Comparison of ENCODE assay signal across 33 cellular contexts in the genomic region with DNA sequence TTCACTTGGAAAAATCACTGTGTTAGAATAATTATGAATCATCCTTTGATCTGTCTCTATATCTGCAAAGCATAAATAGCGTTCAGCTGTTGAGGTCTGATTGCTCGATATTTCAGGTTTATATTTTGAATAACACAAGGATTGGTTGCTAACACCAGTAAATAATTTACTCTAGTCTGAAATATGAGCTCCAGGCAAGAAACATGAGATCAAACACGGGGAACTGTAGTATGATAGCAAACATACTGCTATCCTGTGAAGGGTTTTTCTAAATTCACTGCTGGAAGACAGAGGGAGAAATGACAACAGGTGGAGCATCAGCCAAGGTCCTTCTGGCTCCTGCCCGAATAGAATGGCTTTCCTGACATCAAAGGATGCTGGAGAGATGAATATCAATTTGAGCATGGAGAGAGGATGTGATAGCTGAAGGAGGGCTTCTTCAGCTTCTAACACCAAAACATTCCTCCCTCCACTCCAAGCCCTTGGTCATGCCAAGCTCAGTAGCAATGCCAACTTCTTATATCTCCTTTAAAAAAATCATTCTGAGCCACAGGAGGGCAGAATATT.
DNase-seq lines count a peak whose midpoint lies in the region; ATAC-seq, FAIRE-seq and TF ChIP-seq lines count a peak whose summit lies in the region.
"Had no signal": no experiment of that assay in that cellular context is flagged by ENCODE, and none has a peak within 500 bp of the region (broad histone marks: within the 10 kb centered on the region; RNA-seq: fewer than 3 reads in every experiment).

No MANE protein-coding gene starts in this region.

- peaks cover 40% of the 10 kb centered on the region; the same call in 1 of the 2 replicates for H3K36me3 ChIP-seq in GM23338 (ENCODE audit: insufficient read depth)
- H3K36me3 ChIP-seq: BE2C, heart left ventricle, Peyer's patch, tibial nerve had no signal

- peaks cover 7% of the 10 kb centered on the region for H3K27me3 Mint-ChIP-seq in GM23338 (ENCODE audit: insufficient read depth, low read depth, poor library complexity)
- H3K27me3 Mint-ChIP-seq: activated CD4-positive, alpha-beta T cell treated with anti-CD3 and anti-CD28 coated beads, Interleukin-2, amount 10 ng/mL, durations not matched to agents 24 days and 14 days; natural killer cell treated with Interleukin-12 subunit alpha and Interleukin-12 subunit beta and Interleukin-15 and Interleukin-18, amount 100 ng/mL, for 72 hours had no signal

- H3K4me1 Mint-ChIP-seq in GM23338, result peaks cover 29% of the 10 kb centered on the region
- H3K4me1 Mint-ChIP-seq: activated CD4-positive, alpha-beta T cell treated with anti-CD3 and anti-CD28 coated beads, Interleukin-2, amount 10 ng/mL, durations not matched to agents 24 days and 14 days; immature natural killer cell had no signal

- ATAC-seq in GM23338 (peak; percentile 28; the same call in 2 of the 3 replicates), GM21528 (IDR thresholded peaks at IDR 0.05; ENCODE audit: low FRiP score, unreplicated experiment) (no peak), HG03439 (IDR thresholded peaks at IDR 0.05; ENCODE audit: unreplicated experiment) (no peak)
- ATAC-seq: HCT116; heart left ventricle; HepG2; natural killer cell treated with Interleukin-12 subunit alpha and Interleukin-12 subunit beta and Interleukin-15 and Interleukin-18, amount 100 ng/mL, for 72 hours had no signal

- no peak overlapping the region for H2AFZ ChIP-seq in GM23338

- no peak overlapping the region for H3K4me3 Mint-ChIP-seq in GM23338
- H3K4me3 Mint-ChIP-seq: activated CD4-positive, alpha-beta T cell treated with anti-CD3 and anti-CD28 coated beads, Interleukin-2, amount 10 ng/mL, durations not matched to agents 24 days and 14 days; immature natural killer cell; natural killer cell treated with Interleukin-12 subunit alpha and Interleukin-12 subunit beta and Interleukin-15 and Interleukin-18, amount 100 ng/mL, for 72 hours had no signal

- no peaks in the 10 kb centered on the region for H4K20me1 ChIP-seq in GM23338 (replicated peaks; ENCODE audit: insufficient read depth)

- no peaks in the 10 kb centered on the region for H3K9me2 ChIP-seq in GM23338 (ENCODE audit: insufficient read depth)

- H3K4me3 ChIP-seq in GM23338, result peak overlapping the region; percentile 40
- H3K4me3 ChIP-seq: coronary artery, heart left ventricle, Peyer's patch, tibial nerve had no signal

- TF ChIP-seq CTCF in GM23338 (conservative IDR thresholded peaks at IDR 0.05; ENCODE audit: low read depth in 2 of 2) (no peak), D721Med (IDR thresholded peaks at IDR 0.05; ENCODE audit: insufficient read depth, missing control alignments) (no peak)

- H3K4me2 ChIP-seq in GM23338, result peak overlapping the region; percentile 73

- H3F3A ChIP-seq in GM23338 (replicated peaks; ENCODE audit: low read depth), result peaks cover 21% of the 10 kb centered on the region

- FAIRE-seq in D721Med (lab: Jason Lieb, UNC), result no peak
- FAIRE-seq: astrocyte, HepG2, small intestine had no signal

- H3K4me1 ChIP-seq in GM23338 (ENCODE audit: insufficient read depth), result peaks cover 16% of the 10 kb centered on the region
- H3K4me1 ChIP-seq: BE2C, heart left ventricle, Peyer's patch, tibial nerve had no signal

- H3K27me3 ChIP-seq in GM23338 (ENCODE audit: insufficient read depth), result no peaks in the 10 kb centered on the region
- H3K27me3 ChIP-seq: BE2C, Peyer's patch, tibial nerve had no signal

- peaks cover 25% of the 10 kb centered on the region for H3K36me3 Mint-ChIP-seq in GM23338 (ENCODE audit: low read depth)
- H3K36me3 Mint-ChIP-seq: immature natural killer cell; natural killer cell treated with Interleukin-12 subunit alpha and Interleukin-12 subunit beta and Interleukin-15 and Interleukin-18, amount 100 ng/mL, for 72 hours had no signal

- peaks cover 26% of the 10 kb centered on the region for H3K79me2 ChIP-seq in GM23338 (replicated peaks; ENCODE audit: insufficient read depth)

- DNase-seq in GM23338 (ENCODE audit: low spot score), result peak; percentile 9
- DNase-seq in NCI-H2029 (lab: John Stamatoyannopoulos, UW), result peak; percentile 79
- peak; percentile 8 for DNase-seq in SW480 (ENCODE audit: low spot score)
- peak; percentile 44 for DNase-seq in kidney tubule cell (ENCODE audit: low spot score)
- DNase-seq in D721Med (ENCODE audit: insufficient read length, low spot score), result no peak
- no peak for DNase-seq in mesenteric fat pad (ENCODE audit: low spot score)
- DNase-seq: activated CD4-positive, alpha-beta T cell treated with anti-CD3 and anti-CD28 coated beads, Interleukin-2, amount 10 ng/mL, durations not matched to agents 24 days and 14 days; activated gamma-delta T cell treated with Interleukin-2 at 50 U/mL for 16 hours; activated T-cell treated with anti-CD3 and anti-CD28 coated beads, Interleukin-2, amount 50 U/mL, for 1 hour; BE2C; DMS53; effector memory CD4-positive, alpha-beta T cell; erythroblast; GDM1; heart left ventricle; immature natural killer cell; Kasumi-1; MV-4-11; NCI-H1694; NCI-H524; Peyer's patch; SHP77 treated with DMSO at 0.1 percent for 48 hours; small intestine; stimulated activated CD8-positive, alpha-beta memory T cell treated with anti-CD3 and anti-CD28 coated beads, Interleukin-4, amount 100 ng/mL, for 48 hours had no signal

- peak overlapping the region; percentile 96 for H3K27ac ChIP-seq in GM23338 (ENCODE audit: low read depth)
- H3K27ac ChIP-seq: coronary artery, heart left ventricle, Peyer's patch, tibial nerve, VCaP had no signal

- H3K27ac Mint-ChIP-seq in GM23338, result no peak overlapping the region
- H3K27ac Mint-ChIP-seq: activated CD4-positive, alpha-beta T cell treated with anti-CD3 and anti-CD28 coated beads, Interleukin-2, amount 10 ng/mL, durations not matched to agents 24 days and 14 days; immature natural killer cell; natural killer cell treated with Interleukin-12 subunit alpha and Interleukin-12 subunit beta and Interleukin-15 and Interleukin-18, amount 100 ng/mL, for 72 hours had no signal

- peaks cover 4% of the 10 kb centered on the region for H3K9me3 Mint-ChIP-seq in GM23338

TF ChIP-seq in GM23338, 12 proteins besides CTCF, POLR2A, EP300 and RAD21:
- TF ChIP-seq, protein P1, sequence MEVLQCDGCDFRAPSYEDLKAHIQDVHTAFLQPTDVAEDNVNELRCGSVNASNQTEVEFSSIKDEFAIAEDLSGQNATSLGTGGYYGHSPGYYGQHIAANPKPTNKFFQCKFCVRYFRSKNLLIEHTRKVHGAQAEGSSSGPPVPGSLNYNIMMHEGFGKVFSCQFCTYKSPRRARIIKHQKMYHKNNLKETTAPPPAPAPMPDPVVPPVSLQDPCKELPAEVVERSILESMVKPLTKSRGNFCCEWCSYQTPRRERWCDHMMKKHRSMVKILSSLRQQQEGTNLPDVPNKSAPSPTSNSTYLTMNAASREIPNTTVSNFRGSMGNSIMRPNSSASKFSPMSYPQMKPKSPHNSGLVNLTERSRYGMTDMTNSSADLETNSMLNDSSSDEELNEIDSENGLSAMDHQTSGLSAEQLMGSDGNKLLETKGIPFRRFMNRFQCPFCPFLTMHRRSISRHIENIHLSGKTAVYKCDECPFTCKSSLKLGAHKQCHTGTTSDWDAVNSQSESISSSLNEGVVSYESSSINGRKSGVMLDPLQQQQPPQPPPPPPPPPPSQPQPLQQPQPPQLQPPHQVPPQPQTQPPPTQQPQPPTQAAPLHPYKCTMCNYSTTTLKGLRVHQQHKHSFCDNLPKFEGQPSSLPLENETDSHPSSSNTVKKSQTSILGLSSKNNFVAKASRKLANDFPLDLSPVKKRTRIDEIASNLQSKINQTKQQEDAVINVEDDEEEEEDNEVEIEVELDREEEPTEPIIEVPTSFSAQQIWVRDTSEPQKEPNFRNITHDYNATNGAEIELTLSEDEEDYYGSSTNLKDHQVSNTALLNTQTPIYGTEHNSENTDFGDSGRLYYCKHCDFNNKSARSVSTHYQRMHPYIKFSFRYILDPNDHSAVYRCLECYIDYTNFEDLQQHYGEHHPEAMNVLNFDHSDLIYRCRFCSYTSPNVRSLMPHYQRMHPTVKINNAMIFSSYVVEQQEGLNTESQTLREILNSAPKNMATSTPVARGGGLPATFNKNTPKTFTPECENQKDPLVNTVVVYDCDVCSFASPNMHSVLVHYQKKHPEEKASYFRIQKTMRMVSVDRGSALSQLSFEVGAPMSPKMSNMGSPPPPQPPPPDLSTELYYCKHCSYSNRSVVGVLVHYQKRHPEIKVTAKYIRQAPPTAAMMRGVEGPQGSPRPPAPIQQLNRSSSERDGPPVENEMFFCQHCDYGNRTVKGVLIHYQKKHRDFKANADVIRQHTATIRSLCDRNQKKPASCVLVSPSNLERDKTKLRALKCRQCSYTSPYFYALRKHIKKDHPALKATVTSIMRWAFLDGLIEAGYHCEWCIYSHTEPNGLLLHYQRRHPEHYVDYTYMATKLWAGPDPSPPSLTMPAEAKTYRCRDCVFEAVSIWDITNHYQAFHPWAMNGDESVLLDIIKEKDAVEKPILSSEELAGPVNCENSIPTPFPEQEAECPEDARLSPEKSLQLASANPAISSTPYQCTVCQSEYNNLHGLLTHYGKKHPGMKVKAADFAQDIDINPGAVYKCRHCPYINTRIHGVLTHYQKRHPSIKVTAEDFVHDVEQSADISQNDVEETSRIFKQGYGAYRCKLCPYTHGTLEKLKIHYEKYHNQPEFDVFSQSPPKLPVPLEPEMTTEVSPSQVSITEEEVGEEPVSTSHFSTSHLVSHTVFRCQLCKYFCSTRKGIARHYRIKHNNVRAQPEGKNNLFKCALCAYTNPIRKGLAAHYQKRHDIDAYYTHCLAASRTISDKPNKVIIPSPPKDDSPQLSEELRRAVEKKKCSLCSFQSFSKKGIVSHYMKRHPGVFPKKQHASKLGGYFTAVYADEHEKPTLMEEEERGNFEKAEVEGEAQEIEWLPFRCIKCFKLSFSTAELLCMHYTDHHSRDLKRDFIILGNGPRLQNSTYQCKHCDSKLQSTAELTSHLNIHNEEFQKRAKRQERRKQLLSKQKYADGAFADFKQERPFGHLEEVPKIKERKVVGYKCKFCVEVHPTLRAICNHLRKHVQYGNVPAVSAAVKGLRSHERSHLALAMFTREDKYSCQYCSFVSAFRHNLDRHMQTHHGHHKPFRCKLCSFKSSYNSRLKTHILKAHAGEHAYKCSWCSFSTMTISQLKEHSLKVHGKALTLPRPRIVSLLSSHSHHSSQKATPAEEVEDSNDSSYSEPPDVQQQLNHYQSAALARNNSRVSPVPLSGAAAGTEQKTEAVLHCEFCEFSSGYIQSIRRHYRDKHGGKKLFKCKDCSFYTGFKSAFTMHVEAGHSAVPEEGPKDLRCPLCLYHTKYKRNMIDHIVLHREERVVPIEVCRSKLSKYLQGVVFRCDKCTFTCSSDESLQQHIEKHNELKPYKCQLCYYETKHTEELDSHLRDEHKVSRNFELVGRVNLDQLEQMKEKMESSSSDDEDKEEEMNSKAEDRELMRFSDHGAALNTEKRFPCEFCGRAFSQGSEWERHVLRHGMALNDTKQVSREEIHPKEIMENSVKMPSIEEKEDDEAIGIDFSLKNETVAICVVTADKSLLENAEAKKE (CRISPR knock-in tag; IDR thresholded peaks at IDR 0.05), result 0 out of 2 replicates have a peak, but pooled peaks have one; percentile 33
- no peak for TF ChIP-seq NANOG (IDR thresholded peaks at IDR 0.05; ENCODE audit: borderline replicate concordance)

Comparison
In these comparisons a context has a peak if more than half of its experiments do, and no peak if none do; other contexts are left out.
1. DNase-seq: peak in GM23338 (single experiment), NCI-H2029 (single experiment), SW480 (single experiment) and kidney tubule cell (single experiment); none in D721Med (single experiment) and mesenteric fat pad (single experiment).